In the genomic region with DNA sequence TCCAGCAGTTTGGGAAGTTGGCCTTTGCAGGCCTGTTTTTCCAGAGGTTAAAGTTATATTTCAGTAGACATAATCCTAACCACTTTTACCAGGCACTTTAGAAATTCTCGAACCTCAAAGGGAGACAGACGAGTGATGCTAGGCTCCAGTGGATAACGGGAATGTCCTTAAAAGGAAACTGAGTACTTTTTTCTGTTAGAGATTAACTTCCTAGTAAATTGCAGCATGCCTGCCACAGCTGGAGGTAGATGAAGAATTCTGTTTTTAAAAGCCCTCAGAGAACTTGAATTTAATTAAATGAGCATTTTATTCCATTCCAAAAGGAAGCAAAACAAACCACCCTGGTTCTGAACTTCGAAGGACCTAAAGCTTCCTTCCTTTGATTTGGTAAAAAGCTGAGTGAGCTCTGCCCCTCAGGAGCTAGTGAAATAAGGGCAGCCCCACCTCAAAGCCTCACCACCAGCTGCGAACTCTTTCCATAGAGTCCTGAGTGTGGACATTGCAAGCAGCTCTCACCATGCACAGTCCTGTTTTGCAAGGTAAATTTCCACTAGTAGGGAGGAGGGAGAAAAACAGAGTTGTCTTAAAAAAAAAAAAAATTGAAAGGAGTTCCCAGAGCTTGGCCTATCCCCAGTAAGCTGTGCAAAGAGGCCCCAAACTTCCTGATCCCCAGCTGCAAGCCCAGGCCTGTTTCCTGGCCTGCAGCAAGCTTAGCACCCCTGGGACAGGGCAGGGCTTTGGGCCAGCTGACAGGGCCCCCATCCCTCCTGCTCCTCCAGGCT, we compare ENCODE assay signal across 10 cellular contexts. TPM values are rescaled to one million over a fixed set of nuclear protein-coding genes. Genes with fewer than 3 reads are reported as not detected.
A peak's percentile ranks its signal among the peaks of the same experiment; 100 is the strongest.
DNase-seq lines count a peak whose midpoint lies in the region; ATAC-seq, FAIRE-seq and TF ChIP-seq lines count a peak whose summit lies in the region.
"Had no signal": no experiment of that assay in that cellular context is flagged by ENCODE, and none has a peak within 500 bp of the region (broad histone marks: within the 10 kb centered on the region; RNA-seq: fewer than 3 reads in every experiment).

No MANE protein-coding gene starts in this region.

- H3K9me3 ChIP-seq in ectodermal cell (ENCODE audit: control insufficient read depth, low read length) = no peaks in the 10 kb centered on the region
- no peaks in the 10 kb centered on the region for H3K9me3 ChIP-seq in mucosa of descending colon

- peak overlapping the region; percentile 65 for H3K27ac ChIP-seq in ectodermal cell (ENCODE audit: insufficient read depth, low read depth, low read length, poor library complexity, severe bottlenecking)

- peaks cover 31% of the 10 kb centered on the region for H3K4me1 ChIP-seq in ectodermal cell (ENCODE audit: control insufficient read depth, insufficient read depth, low read length)
- peaks cover 33% of the 10 kb centered on the region for H3K4me1 ChIP-seq in mucosa of descending colon (ENCODE audit: low read depth)

- in situ Hi-C loops in Caki2 (cut with HindIII; ENCODE audit: low pct_unique_long_range_greater_than_20kb, low sequenced_read_pairs) = no loop called here

- H3K27ac Mint-ChIP-seq in CD14-positive monocyte = no peak overlapping the region

- H3K9me3 Mint-ChIP-seq in CD14-positive monocyte = no peaks in the 10 kb centered on the region

- no peak for TF ChIP-seq CTCF in mucosa of descending colon (IDR thresholded peaks at IDR 0.05)
- TF ChIP-seq CTCF in CD14-positive monocyte (IDR thresholded peaks at IDR 0.05) = no peak

- no peak overlapping the region for H3K4me3 Mint-ChIP-seq in CD14-positive monocyte

- intact Hi-C loops in mucosa of descending colon (cut with DNase I, micrococcal nuclease) (loop anchor here in 1 of 2 donors (10.0 kb wide), 1 partner anchor 243 kb away; no protein-coding TSS in a partner anchor), CD14-positive monocyte (cut with micrococcal nuclease) (no loop called here)

- FAIRE-seq in HTR-8/SVneo (lab: Jason Lieb, UNC) (no peak), GM12892 (lab: Jason Lieb, UNC) (no peak)

- peaks cover 15% of the 10 kb centered on the region for H3K4me1 Mint-ChIP-seq in CD14-positive monocyte

- peak; percentile 21 for ATAC-seq in mucosa of descending colon
- ATAC-seq in GM18517 (IDR thresholded peaks at IDR 0.05; ENCODE audit: unreplicated experiment) = no peak

- no peaks in the 10 kb centered on the region for H3K27me3 ChIP-seq in ectodermal cell (ENCODE audit: control insufficient read depth, insufficient read depth, low read length, poor library complexity, severe bottlenecking)

- peak; percentile 21 for DNase-seq in Caki2 (ENCODE audit: low read depth)
- peak; percentile 20 for DNase-seq in HTR-8/SVneo (ENCODE audit: insufficient read length, low spot score)
- peak in 2 of 3 donors; percentile 59 to 63 for DNase-seq in mucosa of descending colon
- no peak for DNase-seq in occipital lobe (lab: John Stamatoyannopoulos, UW)
- no peak for DNase-seq in CD14-positive monocyte (ENCODE audit: low spot score)
- no peak for DNase-seq in GM12892 (ENCODE audit: insufficient read length)
- DNase-seq: amniotic stem cell, NCI-H146 had no signal

- WGBS in ectodermal cell, 2 experiments = 8 to 14% methylated on average over 5 of the region's 5 CpGs

- H3K36me3 ChIP-seq in ectodermal cell (ENCODE audit: control insufficient read depth, insufficient read depth, low read length) (no peaks in the 10 kb centered on the region), mucosa of descending colon (ENCODE audit: low read depth) (no peaks in the 10 kb centered on the region)

- H3K4me3 ChIP-seq in ectodermal cell (ENCODE audit: insufficient read depth, low read depth, low read length) = no peak overlapping the region
- no peak overlapping the region for H3K4me3 ChIP-seq in mucosa of descending colon

- peaks cover 2 to 4% (median 3%) of the 10 kb centered on the region in 3 donors for H3K27me3 Mint-ChIP-seq in CD14-positive monocyte (ENCODE audit: low read depth in 3 of 3)

- no peaks in the 10 kb centered on the region for H3K36me3 Mint-ChIP-seq in CD14-positive monocyte

- TF ChIP-seq POLR2A in GM12892 (IDR thresholded peaks at IDR 0.05; ENCODE audit: low read depth, low read length) = no peak

RNA-seq across cellular contexts. Expression of gene CHD9NB, which starts 11.3 kb away (rescaled TPM):
- 3.8 TPM in 1 of 2 replicates, not detected in the other for total RNA-seq in Caki2 (2014; rRNA removed; shearing (Covaris generic); ENCODE audit: low replicate concordance)
- 3.5 TPM for polyA plus RNA-seq in ectodermal cell (2013, experiment 1 of 4)
- polyA plus RNA-seq in ectodermal cell (2013, experiment 2 of 4) = 2.8 TPM
- 2.3 TPM for polyA plus RNA-seq in ectodermal cell (2013, experiment 3 of 4)
- polyA plus RNA-seq in ectodermal cell (2013, experiment 4 of 4) = 2.2 TPM
- total RNA-seq in mucosa of descending colon (1 to 10 TPM; 2.3 to 5.3 (median 5.2) TPM), occipital lobe (0.78 TPM)
- polyA plus RNA-seq in CD14-positive monocyte = not detected
- polyA plus RNA-seq in GM12892 (2012; ENCODE audit: missing spikeins) = 0.85 TPM

RNA-seq across cellular contexts. Expression of gene CHD9, which starts 13.4 kb away (rescaled TPM):
- total RNA-seq in Caki2 (2014; rRNA removed; shearing (Covaris generic); ENCODE audit: low replicate concordance) = 8.8 and 13.2 TPM in 2 replicates
- 44.4 TPM for polyA plus RNA-seq in ectodermal cell (2013, experiment 1 of 4)
- 45.1 TPM for polyA plus RNA-seq in ectodermal cell (2013, experiment 2 of 4)
- 35.2 TPM for polyA plus RNA-seq in ectodermal cell (2013, experiment 3 of 4)
- polyA plus RNA-seq in ectodermal cell (2013, experiment 4 of 4) = 46.3 TPM
- total RNA-seq in mucosa of descending colon (10 to 100 TPM; 65.4 to 95.9 (median 86.6) TPM), occipital lobe (233 TPM)
- polyA plus RNA-seq in CD14-positive monocyte = 10 to 100 TPM; 22.5 to 26.1 TPM
- 40.0 TPM for polyA plus RNA-seq in GM12892 (2012; ENCODE audit: missing spikeins)

Comparison
In these comparisons a context has a peak if more than half of its experiments do, and no peak if none do; other contexts are left out.
1. DNase-seq: peak in Caki2 (single experiment), HTR-8/SVneo (single experiment) and mucosa of descending colon (2 of 3); none in occipital lobe (single experiment), CD14-positive monocyte (single experiment) and GM12892 (single experiment).